Comparison of ENCODE assay signal across 19 cellular contexts in the genomic region with DNA sequence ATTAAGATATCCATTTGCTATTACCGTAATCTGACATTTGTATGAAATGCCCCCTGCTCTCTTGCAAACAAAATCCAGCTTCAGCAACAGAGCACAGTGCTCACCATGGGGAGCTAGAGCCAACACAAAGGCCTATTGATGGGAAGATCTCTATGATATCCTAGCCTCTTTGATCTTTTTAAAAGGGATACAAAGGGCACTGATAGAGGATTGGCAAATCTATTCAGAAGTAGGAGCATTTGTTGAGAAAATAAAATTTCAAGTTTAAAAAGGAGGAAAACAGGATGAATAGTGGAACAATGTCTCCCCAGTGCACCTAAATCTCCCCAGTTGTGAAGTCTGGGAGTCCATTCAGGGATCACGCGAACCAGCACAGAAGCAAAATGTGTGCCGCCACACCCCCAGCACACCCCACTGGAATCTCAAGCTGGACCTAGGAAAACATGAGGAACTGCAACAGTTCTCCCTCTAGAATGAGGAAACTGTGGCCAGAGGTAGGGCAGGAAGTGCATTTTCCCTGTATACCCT. TPM values are rescaled to one million over a fixed set of nuclear protein-coding genes. Genes with fewer than 3 reads are reported as not detected.
DNase-seq lines count a peak whose midpoint lies in the region; ATAC-seq and TF ChIP-seq lines count a peak whose summit lies in the region.
"Had no signal": no experiment of that assay in that cellular context is flagged by ENCODE, and none has a peak within 500 bp of the region (broad histone marks: within the 10 kb centered on the region; RNA-seq: fewer than 3 reads in every experiment).

No MANE protein-coding gene starts in this region.

- DNase-seq in COLO829 (ENCODE audit: low spot score) (peak; percentile 82), NCI-H69 (lab: John Stamatoyannopoulos, UW) (peak; percentile 84), globus pallidus (ENCODE audit: low spot score) (peak; percentile 80), pons (ENCODE audit: low spot score) (peak; percentile 91), natural killer cell (no peak), smooth muscle cell (lab: John Stamatoyannopoulos, UW; ENCODE audit: unreplicated experiment) (no peak)
- DNase-seq in naive thymus-derived CD4-positive, alpha-beta T cell = no peak
- DNase-seq: COR-L47, NCI-H524, SHP77 treated with DMSO at 0.1 percent for 48 hours had no signal

- H3K4me1 Mint-ChIP-seq in natural killer cell = peaks cover 0 to 9% of the 10 kb centered on the region in 2 donors
- H3K4me1 Mint-ChIP-seq in naive thymus-derived CD4-positive, alpha-beta T cell = peaks cover 0 to 7% (median 0%) of the 10 kb centered on the region in 7 donors
- H3K4me1 Mint-ChIP-seq: central memory CD8-positive, alpha-beta T cell had no signal

- no peaks in the 10 kb centered on the region for H3K27me3 ChIP-seq in smooth muscle cell (ENCODE audit: low read depth)
- no peaks in the 10 kb centered on the region for H3K27me3 ChIP-seq in naive thymus-derived CD4-positive, alpha-beta T cell (ENCODE audit: control insufficient read depth in 2 of 2, insufficient read depth in 2 of 2, low read length in 2 of 2)
- H3K27me3 ChIP-seq: adrenal gland, vagina had no signal

- 93% methylated on average over 4 of the region's 4 CpGs for WGBS in smooth muscle cell (ENCODE audit: low lambda C conversion rate)

- peaks cover 11% of the 10 kb centered on the region for H3K4me1 ChIP-seq in smooth muscle cell (ENCODE audit: low read depth)
- no peaks in the 10 kb centered on the region for H3K4me1 ChIP-seq in naive thymus-derived CD4-positive, alpha-beta T cell (ENCODE audit: control insufficient read depth in 2 of 2, insufficient read depth in 2 of 2, low read length in 2 of 2)
- H3K4me1 ChIP-seq: vagina had no signal

- POLR2A ChIA-PET in naive thymus-derived CD4-positive, alpha-beta T cell (lab: Charles Lee) = no interaction called here

- no peaks in the 10 kb centered on the region for H4K20me1 ChIP-seq in smooth muscle cell (ENCODE audit: low read depth)

- ATAC-seq in GM21526 (IDR thresholded peaks at IDR 0.05; ENCODE audit: low FRiP score, unreplicated experiment) (no peak), natural killer cell (no peak)
- ATAC-seq in naive thymus-derived CD4-positive, alpha-beta T cell = no peak
- ATAC-seq: stimulated activated memory B cell treated with anti-CD40 and anti-IgM and Interleukin-4, amounts not matched to agents 10 μg/mL and 1 μg/mL and 100 μg/mL, for 72 hours; WTC11 had no signal

- no peak overlapping the region for H2AFZ ChIP-seq in smooth muscle cell (ENCODE audit: low read depth)

- CTCF ChIA-PET in naive thymus-derived CD4-positive, alpha-beta T cell (lab: Charles Lee) = interaction anchor here (0.6 kb wide), 1 partner anchor 22 kb away, joined by 3 read pairs; no protein-coding TSS in a partner anchor

- no peak overlapping the region for H3K27ac Mint-ChIP-seq in natural killer cell
- H3K27ac Mint-ChIP-seq in naive thymus-derived CD4-positive, alpha-beta T cell = no peak overlapping the region
- H3K27ac Mint-ChIP-seq: activated T-helper 2 cell treated with anti-CD3 and anti-CD28 coated beads, Interferon-gamma antibody, Interleukin-2, Interleukin-4, amounts not matched to agents 10 μg/mL and 5 μg/mL and 100 μg/mL, durations not matched to agents 14 hours and 24 hours and 36 hours; progenitor cell of endocrine pancreas; stimulated activated memory B cell treated with anti-CD40 and anti-IgM and Interleukin-4, amounts not matched to agents 10 μg/mL and 1 μg/mL and 100 μg/mL, for 72 hours had no signal

- no peaks in the 10 kb centered on the region for H3K9me3 Mint-ChIP-seq in natural killer cell
- H3K9me3 Mint-ChIP-seq in naive thymus-derived CD4-positive, alpha-beta T cell = no peaks in the 10 kb centered on the region
- H3K9me3 Mint-ChIP-seq: central memory CD8-positive, alpha-beta T cell; WTC11 had no signal

- peaks cover 6% of the 10 kb centered on the region for H3F3A ChIP-seq in smooth muscle cell (ENCODE audit: low read depth)

- no peaks in the 10 kb centered on the region for H3K27me3 Mint-ChIP-seq in natural killer cell (ENCODE audit: low read depth in 2 of 2)
- H3K27me3 Mint-ChIP-seq in naive thymus-derived CD4-positive, alpha-beta T cell = no peaks in the 10 kb centered on the region
- H3K27me3 Mint-ChIP-seq: central memory CD8-positive, alpha-beta T cell; progenitor cell of endocrine pancreas; stimulated activated memory B cell treated with anti-CD40 and anti-IgM and Interleukin-4, amounts not matched to agents 10 μg/mL and 1 μg/mL and 100 μg/mL, for 72 hours had no signal

- no peak overlapping the region for H3K27ac ChIP-seq in smooth muscle cell (ENCODE audit: low read depth)
- H3K27ac ChIP-seq in naive thymus-derived CD4-positive, alpha-beta T cell (ENCODE audit: low read depth, low read length) = no peak overlapping the region
- H3K27ac ChIP-seq: vagina had no signal

- intact Hi-C loops in natural killer cell (cut with micrococcal nuclease) = loop anchor here (5.0 kb wide), 1 partner anchor 481 kb away; a partner anchor contains a TSS
- intact Hi-C loops in naive thymus-derived CD4-positive, alpha-beta T cell (cut with micrococcal nuclease) = no loop called here

- H3K4me3 ChIP-seq in smooth muscle cell = no peak overlapping the region
- no peak overlapping the region for H3K4me3 ChIP-seq in naive thymus-derived CD4-positive, alpha-beta T cell (ENCODE audit: low read length)
- H3K4me3 ChIP-seq: adrenal gland, vagina had no signal

- H3K4me3 Mint-ChIP-seq in natural killer cell = no peak overlapping the region
- no peak overlapping the region for H3K4me3 Mint-ChIP-seq in naive thymus-derived CD4-positive, alpha-beta T cell
- H3K4me3 Mint-ChIP-seq: central memory CD8-positive, alpha-beta T cell; stimulated activated memory B cell treated with anti-CD40 and anti-IgM and Interleukin-4, amounts not matched to agents 10 μg/mL and 1 μg/mL and 100 μg/mL, for 72 hours; WTC11 had no signal

- peaks cover 7% of the 10 kb centered on the region for H3K36me3 ChIP-seq in smooth muscle cell (ENCODE audit: low read depth)
- H3K36me3 ChIP-seq in naive thymus-derived CD4-positive, alpha-beta T cell (ENCODE audit: control insufficient read depth in 2 of 3, insufficient read depth in 3 of 3, low read length in 3 of 3) = peaks cover 0 to 87% (median 3%) of the 10 kb centered on the region in 3 experiments

- H3K9ac ChIP-seq in smooth muscle cell (ENCODE audit: low read depth) = no peak overlapping the region

- no peak for TF ChIP-seq CTCF in natural killer cell (IDR thresholded peaks at IDR 0.05)
- no peak for TF ChIP-seq CTCF in smooth muscle cell (IDR thresholded peaks at IDR 0.05; ENCODE audit: borderline replicate concordance, insufficient read depth, poor library complexity, severe bottlenecking)

- H3K36me3 Mint-ChIP-seq in natural killer cell = peaks cover 29% of the 10 kb centered on the region
- H3K36me3 Mint-ChIP-seq in naive thymus-derived CD4-positive, alpha-beta T cell = peaks cover 33 to 89% (median 65%) of the 10 kb centered on the region in 5 donors

- H3K9me3 ChIP-seq in smooth muscle cell (replicated peaks; ENCODE audit: low read depth) = no peaks in the 10 kb centered on the region
- H3K9me3 ChIP-seq in naive thymus-derived CD4-positive, alpha-beta T cell (ENCODE audit: control insufficient read depth in 2 of 3, low read length in 3 of 3) = no peaks in the 10 kb centered on the region
- H3K9me3 ChIP-seq: adrenal gland, vagina had no signal

- no peaks in the 10 kb centered on the region for H3K79me2 ChIP-seq in smooth muscle cell (ENCODE audit: low read depth)

- H3K4me2 ChIP-seq in smooth muscle cell = no peak overlapping the region

RNA-seq across cellular contexts. Expression of a gene that starts 32.2 kb away (rescaled TPM):
- total RNA-seq in natural killer cell (not detected), smooth muscle cell (not detected in 2 replicates)
- 0.77 TPM in 1 of 2 replicates, not detected in the other for polyA plus RNA-seq in smooth muscle cell
- total RNA-seq in naive thymus-derived CD4-positive, alpha-beta T cell = not detected
- polyA plus RNA-seq in naive thymus-derived CD4-positive, alpha-beta T cell = not detected
- total RNA-seq: activated T-helper 2 cell treated with anti-CD3 and anti-CD28 coated beads, Interferon-gamma antibody, Interleukin-2, Interleukin-4, amounts not matched to agents 10 μg/mL and 5 μg/mL and 100 μg/mL, durations not matched to agents 14 hours and 24 hours and 36 hours; T-helper 2 cell treated with Interferon-gamma antibody and Interleukin-4, amounts not matched to agents 100 ng/mL and 5 ng/mL, for 36 hours; WTC11 had no signal

RNA-seq across cellular contexts. Expression of a gene that starts 52.0 kb away (rescaled TPM):
- total RNA-seq in natural killer cell (1 to 10 TPM; 4.2 to 7.9 (median 5.2) TPM), smooth muscle cell (6.9 and 20.0 TPM in 2 replicates)
- 9.3 and 9.4 TPM in 2 replicates for polyA plus RNA-seq in smooth muscle cell
- total RNA-seq in naive thymus-derived CD4-positive, alpha-beta T cell = 10 to 100 TPM in 1 of 5 experiments, 1 to 10 TPM in 4; 3.3 to 16.4 (median 8.4) TPM
- 10 to 100 TPM; 11.9 to 13.8 TPM for polyA plus RNA-seq in naive thymus-derived CD4-positive, alpha-beta T cell

Comparison
In these comparisons a context has a peak if more than half of its experiments do, and no peak if none do; other contexts are left out.
1. DNase-seq: peak in COLO829 (single experiment), NCI-H69 (single experiment), globus pallidus (single experiment) and pons (single experiment); none in natural killer cell (single experiment), smooth muscle cell (single experiment) and naive thymus-derived CD4-positive, alpha-beta T cell (0 of 9).